ENCODE assay signal across 8 cellular contexts in the genomic region with DNA sequence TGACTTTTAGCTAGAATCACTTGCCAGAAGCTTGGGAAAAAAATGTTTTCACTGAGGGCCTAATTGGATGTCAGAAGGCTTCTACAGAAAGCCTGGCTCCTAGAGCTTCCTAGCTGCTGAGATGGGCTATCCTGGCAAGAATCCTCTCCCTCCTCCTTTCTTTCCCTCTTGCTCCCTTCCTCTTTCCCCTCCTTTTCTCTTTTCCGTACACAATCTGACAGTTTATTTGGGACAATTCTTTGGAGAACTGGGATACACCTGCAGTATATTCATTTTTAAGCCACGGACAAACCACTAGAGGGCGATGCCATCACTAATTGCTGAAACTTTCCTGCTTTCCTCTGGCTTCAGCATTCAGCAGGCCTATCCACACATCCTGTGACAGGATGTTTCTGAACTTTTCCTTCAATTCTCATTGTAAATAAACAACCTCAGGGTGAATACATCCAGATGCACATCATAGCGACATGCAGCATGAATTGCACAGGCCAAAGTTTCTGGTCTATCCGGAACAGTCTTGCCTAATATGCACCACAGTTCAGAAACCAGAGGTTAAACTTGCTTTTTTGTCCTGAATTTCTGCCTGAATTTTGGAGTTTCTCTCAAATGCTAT.
DNase-seq lines count a peak whose midpoint lies in the region; ATAC-seq and TF ChIP-seq lines count a peak whose summit lies in the region.

No MANE protein-coding gene starts in this region.

- H3K4me3 Mint-ChIP-seq in nephron progenitor cell = no peak overlapping the region

- H3K27ac Mint-ChIP-seq in nephron progenitor cell = no peak overlapping the region

- H3K36me3 Mint-ChIP-seq in nephron progenitor cell (ENCODE audit: low read depth) = peaks cover 22% of the 10 kb centered on the region

- H3K27me3 Mint-ChIP-seq in nephron progenitor cell (ENCODE audit: low read depth, poor library complexity) = peaks cover 2% of the 10 kb centered on the region

- peak; percentile 0 for DNase-seq in SKM-1 treated with dmso at 0.1 percent for 144 hours (lab: John Stamatoyannopoulos, UW; ENCODE audit: unreplicated experiment)
- DNase-seq in SKM-1 (lab: John Stamatoyannopoulos, UW; ENCODE audit: unreplicated experiment) = no peak
- DNase-seq in HuH-7 (ENCODE audit: low spot score) = peak; percentile 64
- DNase-seq in SK-N-DZ (ENCODE audit: low spot score) = peak; percentile 55
- DNase-seq in fibroblast of gingiva (ENCODE audit: low read depth) = peak; percentile 93
- DNase-seq in nephron progenitor cell = peak; percentile 46
- no peak for DNase-seq in NCI-H1048 (lab: John Stamatoyannopoulos, UW)

- peaks cover 3% of the 10 kb centered on the region for H3K9me3 Mint-ChIP-seq in nephron progenitor cell

- peak; percentile 66 for TF ChIP-seq CTCF in nephron progenitor cell (IDR thresholded peaks at IDR 0.05)

- peak; percentile 83 for ATAC-seq in GM21367 (IDR thresholded peaks at IDR 0.05; ENCODE audit: unreplicated experiment)

- H3K4me1 Mint-ChIP-seq in nephron progenitor cell = peaks cover 33% of the 10 kb centered on the region

Comparison
In these comparisons a context has a peak if more than half of its experiments do, and no peak if none do; other contexts are left out.
1. DNase-seq: peak in SKM-1 treated with dmso at 0.1 percent for 144 hours (single experiment), HuH-7 (single experiment), SK-N-DZ (single experiment), fibroblast of gingiva (single experiment) and nephron progenitor cell (single experiment); none in SKM-1 (single experiment) and NCI-H1048 (single experiment).